8 cellular contexts compared by ENCODE assay signal in the genomic region with DNA sequence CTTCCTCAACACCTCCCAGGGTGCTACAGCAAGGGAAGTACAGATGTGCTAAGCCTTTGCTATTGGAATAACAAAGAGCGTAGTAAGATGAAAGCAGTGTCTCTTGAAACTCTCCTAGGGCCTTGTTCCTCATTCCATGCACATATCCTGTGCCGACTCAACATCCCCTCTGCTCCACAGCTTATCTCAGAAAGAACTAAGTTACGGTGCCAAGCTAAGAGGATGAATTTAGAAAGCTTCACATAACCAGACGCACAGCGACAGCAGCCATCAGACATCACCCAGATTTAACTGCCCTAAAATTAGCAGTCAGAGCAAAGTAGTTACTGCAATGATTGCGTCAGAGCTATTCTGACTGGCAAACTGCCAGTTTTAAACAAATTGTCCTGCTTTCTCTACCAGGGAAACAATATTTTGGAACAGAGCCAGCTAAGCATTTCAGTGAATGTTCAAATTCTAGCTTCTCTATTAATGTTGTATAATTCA. TPM values are rescaled to one million over a fixed set of nuclear protein-coding genes. Genes with fewer than 3 reads are reported as not detected.
DNase-seq lines count a peak whose midpoint lies in the region; ATAC-seq and TF ChIP-seq lines count a peak whose summit lies in the region.

No MANE protein-coding gene starts in this region.

- H3K4me1 ChIP-seq in right lobe of liver, result peaks cover 0 to 15% (median 4%) of the 10 kb centered on the region in 4 donors

- H3K36me3 ChIP-seq in right lobe of liver, result no peaks in the 10 kb centered on the region

- ATAC-seq in right lobe of liver (peak; percentile 67 to 79 (median 76)), GM18909 (IDR thresholded peaks at IDR 0.05; ENCODE audit: poor library complexity, unreplicated experiment) (no peak), HG03571 (IDR thresholded peaks at IDR 0.05; ENCODE audit: unreplicated experiment) (no peak)

- no peaks in the 10 kb centered on the region for H3K9me3 ChIP-seq in right lobe of liver

- H3K27me3 ChIP-seq in right lobe of liver, result no peaks in the 10 kb centered on the region

- WGBS in right lobe of liver (ENCODE audit: insufficient coverage, low coverage, low lambda C conversion rate, missing lambda C conversion rate), result 31% methylated on average over 4 of the region's 6 CpGs

- no peak overlapping the region for H3K4me3 ChIP-seq in right lobe of liver

- H3K27ac ChIP-seq in cingulate gyrus (ENCODE audit: low read depth, low read length), result peak overlapping the region; percentile 5
- peak overlapping the region in 2 of 3 donors; percentile 6 to 9 for H3K27ac ChIP-seq in right lobe of liver

- DNase-seq in H4 (ENCODE audit: low spot score), result peak; percentile 73
- peak; percentile 30 for DNase-seq in NCI-H460 (ENCODE audit: extremely low read depth, low read depth)
- peak in 1 of 3 donors; percentile 69 for DNase-seq in right lobe of liver
- peak; percentile 75 for DNase-seq in ureter (ENCODE audit: low spot score)
- DNase-seq in stimulated activated CD4-positive, alpha-beta T cell treated with anti-CD3 and anti-CD28 coated beads, Interleukin-2, amount 100 ng/mL, for 48 hours, result no peak

- no peak for TF ChIP-seq CTCF in right lobe of liver (IDR thresholded peaks at IDR 0.05)

- no peak for TF ChIP-seq POLR2A in right lobe of liver (IDR thresholded peaks at IDR 0.05)

- intact Hi-C loops in right lobe of liver (cut with DNase I), result no loop called here

RNA-seq across cellular contexts. Expression of gene SIPA1L2, which starts 9.5 kb away (rescaled TPM):
- total RNA-seq in H4 (2014; rRNA removed; shearing (Covaris generic)), result 7.5 and 10.6 TPM in 2 replicates
- 8.9 TPM in 2 replicates for total RNA-seq in NCI-H460 (2014; rRNA removed; shearing (Covaris generic))
- 5.0 and 6.0 TPM in 2 replicates for polyA plus RNA-seq in NCI-H460 (2014; cell fraction: nucleus; rRNA removed)
- total RNA-seq in right lobe of liver (10 to 100 TPM in 4 of 6 experiments, 1 to 10 TPM in 2; 3.7 to 22.8 (median 10.7) TPM), ureter (35.6 TPM)

Comparison
In these comparisons a context has a peak if more than half of its experiments do, and no peak if none do; other contexts are left out.
1. DNase-seq: peak in H4 (single experiment), NCI-H460 (single experiment) and ureter (single experiment); none in stimulated activated CD4-positive, alpha-beta T cell treated with anti-CD3 and anti-CD28 coated beads, Interleukin-2, amount 100 ng/mL, for 48 hours (0 of 2).
2. ATAC-seq: peak in right lobe of liver (4 of 4); none in GM18909 (single experiment) and HG03571 (single experiment).